ENCODE assay signal across 1 cellular context in genomic region chr2:8627692-8628085, GRCh38.
TF ChIP-seq lines count a peak whose summit lies in the region.

No MANE protein-coding gene starts in this region.

TF ChIP-seq in HepG2, 621 proteins besides CTCF, POLR2A, EP300 and RAD21 (continued from another document and continues in another):
- TF ChIP-seq ZNF232 (CRISPR knock-in tag; IDR thresholded peaks at IDR 0.05; ENCODE audit: borderline replicate concordance), result no peak
- TF ChIP-seq ZNF598 (CRISPR knock-in tag; IDR thresholded peaks at IDR 0.05; ENCODE audit: borderline replicate concordance), result peak; percentile 90; the same call in 1 of the 2 replicates
- peak; percentile 42; the same call in 1 of the 2 replicates for TF ChIP-seq FOXO1 (CRISPR knock-in tag; IDR thresholded peaks at IDR 0.05)
- TF ChIP-seq KDM3A (CRISPR knock-in tag; IDR thresholded peaks at IDR 0.05; ENCODE audit: low read depth), result peak; percentile 90
- peak; percentile 58 for TF ChIP-seq FOXP4 (CRISPR knock-in tag; IDR thresholded peaks at IDR 0.05)
- peak; percentile 56; the same call in 1 of the 2 replicates for TF ChIP-seq PHF21A (CRISPR knock-in tag; IDR thresholded peaks at IDR 0.05)
- TF ChIP-seq SMYD3 (CRISPR knock-in tag; IDR thresholded peaks at IDR 0.05), result no peak
- TF ChIP-seq ZNF446 (CRISPR knock-in tag; IDR thresholded peaks at IDR 0.05), result 0 out of 2 replicates have a peak, but pooled peaks have one; percentile 26
- no peak for TF ChIP-seq ZNF253 (CRISPR knock-in tag; IDR thresholded peaks at IDR 0.05; ENCODE audit: borderline replicate concordance)
- no peak for TF ChIP-seq TP53 (CRISPR knock-in tag; conservative IDR thresholded peaks at IDR 0.05)
- TF ChIP-seq ARID2 (CRISPR knock-in tag; IDR thresholded peaks at IDR 0.05; ENCODE audit: borderline replicate concordance), result no peak
- peak; percentile 33; the same call in 1 of the 2 replicates for TF ChIP-seq PHF20 (CRISPR knock-in tag; IDR thresholded peaks at IDR 0.05)
- no peak for TF ChIP-seq MEIS1 (CRISPR knock-in tag; IDR thresholded peaks at IDR 0.05; ENCODE audit: borderline replicate concordance)
- TF ChIP-seq ZNF691 (CRISPR knock-in tag; IDR thresholded peaks at IDR 0.05; ENCODE audit: borderline replicate concordance, low read depth), result 0 out of 2 replicates have a peak, but pooled peaks have one; percentile 8
- TF ChIP-seq HNF4G (IDR thresholded peaks at IDR 0.05; ENCODE audit: borderline replicate concordance, low read depth, low read length), result peak; percentile 88
- TF ChIP-seq HNF4G (CRISPR knock-in tag; IDR thresholded peaks at IDR 0.05; ENCODE audit: borderline replicate concordance, low read depth), result peak; percentile 74; the same call in 1 of the 2 replicates
- peak; percentile 77; the same call in 1 of the 2 replicates for TF ChIP-seq ZNF512 (CRISPR knock-in tag; IDR thresholded peaks at IDR 0.05)
- TF ChIP-seq FOXM1 (CRISPR knock-in tag; IDR thresholded peaks at IDR 0.05), result no peak
- TF ChIP-seq RXRB (CRISPR knock-in tag; IDR thresholded peaks at IDR 0.05; ENCODE audit: borderline replicate concordance), result peak; percentile 68
- peak; percentile 79 for TF ChIP-seq SP5 (CRISPR knock-in tag; IDR thresholded peaks at IDR 0.05; ENCODE audit: borderline replicate concordance, low read depth)
- peak; percentile 89 for TF ChIP-seq ZKSCAN8 (CRISPR knock-in tag; IDR thresholded peaks at IDR 0.05; ENCODE audit: borderline replicate concordance)
- TF ChIP-seq TFE3 (CRISPR knock-in tag; IDR thresholded peaks at IDR 0.05), result 0 out of 2 replicates have a peak, but pooled peaks have one; percentile 66
- TF ChIP-seq AHDC1 (CRISPR knock-in tag; IDR thresholded peaks at IDR 0.05; ENCODE audit: borderline replicate concordance), result peak; percentile 51; the same call in 1 of the 2 replicates
- TF ChIP-seq GABPB1 (CRISPR knock-in tag; IDR thresholded peaks at IDR 0.05), result peak; percentile 72
- no peak for TF ChIP-seq SIN3B (IDR thresholded peaks at IDR 0.05; ENCODE audit: low read length)
- peak; percentile 81; the same call in 1 of the 2 replicates for TF ChIP-seq ZNF292 (CRISPR knock-in tag; IDR thresholded peaks at IDR 0.05; ENCODE audit: borderline replicate concordance, low read depth)
- peak; percentile 87 for TF ChIP-seq UBTF (CRISPR knock-in tag; IDR thresholded peaks at IDR 0.05)
- peak; percentile 39; the same call in 1 of the 2 replicates for TF ChIP-seq ETV5 (CRISPR knock-in tag; IDR thresholded peaks at IDR 0.05; ENCODE audit: borderline replicate concordance)
- TF ChIP-seq MYC (CRISPR knock-in tag; IDR thresholded peaks at IDR 0.05; ENCODE audit: borderline replicate concordance), result peak; percentile 67; the same call in 1 of the 2 replicates
- TF ChIP-seq HMGXB3 (CRISPR knock-in tag; IDR thresholded peaks at IDR 0.05; ENCODE audit: borderline replicate concordance), result 0 out of 2 replicates have a peak, but pooled peaks have one; percentile 52
- 0 out of 2 replicates have a peak, but pooled peaks have one; percentile 23 for TF ChIP-seq CBFB (CRISPR knock-in tag; IDR thresholded peaks at IDR 0.05)
- peak; percentile 43; the same call in 1 of the 2 replicates for TF ChIP-seq ZNF710 (CRISPR knock-in tag; IDR thresholded peaks at IDR 0.05; ENCODE audit: borderline replicate concordance)
- TF ChIP-seq RARA (CRISPR knock-in tag; IDR thresholded peaks at IDR 0.05), result peak; percentile 61
